ENCODE assay signal across 25 cellular contexts in genomic region chr12:112961074-112961473, GRCh38. TPM values are rescaled to one million over a fixed set of nuclear protein-coding genes. Genes with fewer than 3 reads are reported as not detected.
DNase-seq lines count a peak whose midpoint lies in the region; ATAC-seq, FAIRE-seq and TF ChIP-seq lines count a peak whose summit lies in the region.
"Had no signal": no experiment of that assay in that cellular context is flagged by ENCODE, and none has a peak within 500 bp of the region (broad histone marks: within the 10 kb centered on the region; RNA-seq: fewer than 3 reads in every experiment).

No MANE protein-coding gene starts in this region.

- H3K36me3 ChIP-seq in brain microvascular endothelial cell (replicated peaks): no peaks in the 10 kb centered on the region
- H3K36me3 ChIP-seq in pancreas: peaks cover 0 to 7% (median 0%) of the 10 kb centered on the region in 3 donors
- H3K36me3 ChIP-seq in mammary epithelial cell (ENCODE audit: insufficient read depth, low read length): peaks cover 2% of the 10 kb centered on the region
- H3K36me3 ChIP-seq: ovary, SJCRH30 had no signal

- H3K27me3 Mint-ChIP-seq in activated CD4-positive, alpha-beta T cell treated with anti-CD3 and anti-CD28 coated beads, Interleukin-2, amount 10 ng/mL, durations not matched to agents 24 days and 14 days: no peaks in the 10 kb centered on the region
- H3K27me3 Mint-ChIP-seq in activated CD8-positive, alpha-beta memory T cell treated with anti-CD3 and anti-CD28 coated beads, Interleukin-2, amount 10 ng/mL, durations not matched to agents 7 days and 5 days: no peaks in the 10 kb centered on the region
- H3K27me3 Mint-ChIP-seq: activated B cell treated with CpG ODN at 0.5 μM for 24 hours; naive thymus-derived CD8-positive, alpha-beta T cell had no signal

- H3K9ac ChIP-seq in mammary epithelial cell (ENCODE audit: insufficient read depth, low read length): no peak overlapping the region

- DNase-seq in activated CD4-positive, alpha-beta T cell treated with anti-CD3 and anti-CD28 coated beads, Interleukin-2, amount 10 ng/mL, durations not matched to agents 24 days and 14 days: peak; percentile 72
- no peak for DNase-seq in activated CD4-positive, alpha-beta T cell treated with anti-CD3 and anti-CD28 coated beads, Interleukin-2, amount 50 U/mL, for 48 hours
- DNase-seq in HT1080 (ENCODE audit: low read depth) (peak; percentile 13), mesenteric fat pad (ENCODE audit: low spot score) (peak; percentile 59), brain microvascular endothelial cell (no peak), pancreas (no peak), mammary epithelial cell (no peak)
- no peak for DNase-seq in activated CD8-positive, alpha-beta memory T cell treated with anti-CD3 and anti-CD28 coated beads, Interleukin-2, amount 10 ng/mL, durations not matched to agents 7 days and 5 days
- DNase-seq: activated B cell treated with CpG ODN at 0.5 μM for 24 hours; activated naive CD4-positive, alpha-beta T cell treated with Interleukin-2 at 50 U/mL for 16 hours; activated T-cell treated with anti-CD3 and anti-CD28 coated beads for 4 hours; aorta; Caco-2; foreskin melanocyte; HFFc6; MG63; naive thymus-derived CD8-positive, alpha-beta T cell; ovary; right lobe of liver; SJCRH30; substantia nigra had no signal

- intact Hi-C loops in activated CD4-positive, alpha-beta T cell treated with anti-CD3 and anti-CD28 coated beads, Interleukin-2, amount 10 ng/mL, durations not matched to agents 24 days and 14 days (cut with micrococcal nuclease): no loop called here
- intact Hi-C loops in pancreas (cut with DNase I) (no loop called here), mammary epithelial cell (cut with micrococcal nuclease) (no loop called here)

- no peak overlapping the region for H3K4me3 ChIP-seq in brain microvascular endothelial cell (ENCODE audit: low read depth, low read length)
- H3K4me3 ChIP-seq in pancreas: no peak overlapping the region
- no peak overlapping the region for H3K4me3 ChIP-seq in mammary epithelial cell (replicated peaks in 1 of 3; ENCODE audit: insufficient read depth in 1 of 3, low read depth in 2 of 3, low read length in 3 of 3)
- H3K4me3 ChIP-seq: A549, MG63, ovary, right lobe of liver, SJCRH30 had no signal

- H3K4me1 Mint-ChIP-seq in activated CD4-positive, alpha-beta T cell treated with anti-CD3 and anti-CD28 coated beads, Interleukin-2, amount 10 ng/mL, durations not matched to agents 24 days and 14 days: peaks cover 32% of the 10 kb centered on the region
- peaks cover 34% of the 10 kb centered on the region for H3K4me1 Mint-ChIP-seq in activated CD8-positive, alpha-beta memory T cell treated with anti-CD3 and anti-CD28 coated beads, Interleukin-2, amount 10 ng/mL, durations not matched to agents 7 days and 5 days
- H3K4me1 Mint-ChIP-seq: activated B cell treated with CpG ODN at 0.5 μM for 24 hours had no signal

- H3K27ac ChIP-seq in brain microvascular endothelial cell: no peak overlapping the region
- H3K27ac ChIP-seq in pancreas: no peak overlapping the region
- no peak overlapping the region for H3K27ac ChIP-seq in mammary epithelial cell (ENCODE audit: insufficient read depth, low read depth, low read length)
- H3K27ac ChIP-seq: A549, epithelial cell of prostate, ovary, right lobe of liver, SJCRH30 had no signal

- peak; percentile 72 for ATAC-seq in activated CD8-positive, alpha-beta memory T cell treated with anti-CD3 and anti-CD28 coated beads, Interleukin-2, amount 10 ng/mL, durations not matched to agents 7 days and 5 days
- ATAC-seq in pancreas: no peak
- ATAC-seq: naive thymus-derived CD8-positive, alpha-beta T cell; right lobe of liver had no signal

- no peak overlapping the region for H2AFZ ChIP-seq in mammary epithelial cell (ENCODE audit: low read depth, low read length)

- H3K9me3 ChIP-seq in pancreas (no peaks in the 10 kb centered on the region), mammary epithelial cell (replicated peaks; ENCODE audit: insufficient read depth, low read length) (no peaks in the 10 kb centered on the region)
- H3K9me3 ChIP-seq: A549, Caco-2, MG63, right lobe of liver, SJCRH30 had no signal

- no peak overlapping the region for H3K4me3 Mint-ChIP-seq in activated CD4-positive, alpha-beta T cell treated with anti-CD3 and anti-CD28 coated beads, Interleukin-2, amount 10 ng/mL, durations not matched to agents 24 days and 14 days
- no peak overlapping the region for H3K4me3 Mint-ChIP-seq in activated CD8-positive, alpha-beta memory T cell treated with anti-CD3 and anti-CD28 coated beads, Interleukin-2, amount 10 ng/mL, durations not matched to agents 7 days and 5 days
- H3K4me3 Mint-ChIP-seq: activated B cell treated with CpG ODN at 0.5 μM for 24 hours; HFFc6; naive thymus-derived CD8-positive, alpha-beta T cell had no signal

- in situ Hi-C loops in brain microvascular endothelial cell (cut with HindIII; ENCODE audit: low pct_ligation_motif_present, low sequenced_read_pairs): no loop called here
- in situ Hi-C loops in mammary epithelial cell (cut with MboI; ENCODE audit: low sequenced_read_pairs in 2 of 2): no loop called here

- no peak for FAIRE-seq in pancreas (lab: Jason Lieb, UNC)
- FAIRE-seq: A549, GM18507, urothelium cell line had no signal

- TF ChIP-seq CTCF in brain microvascular endothelial cell (IDR thresholded peaks at IDR 0.05; ENCODE audit: low read depth, low read length, missing control alignments): no peak
- TF ChIP-seq CTCF in pancreas (IDR thresholded peaks at IDR 0.05): no peak
- TF ChIP-seq CTCF in mammary epithelial cell (conservative IDR thresholded peaks at IDR 0.05 in 1 of 2, IDR thresholded peaks at IDR 0.05 in 1 of 2; ENCODE audit: extremely low read depth in 1 of 2, insufficient read depth in 1 of 2, low read depth in 1 of 2, low read length in 2 of 2): no peak

- no peaks in the 10 kb centered on the region for H4K20me1 ChIP-seq in mammary epithelial cell (ENCODE audit: insufficient read depth, low read length)

- BruUV-seq in mammary epithelial cell (replicated peaks; lab: Mats Ljungman, UMichigan): no TSS peak

- WGBS in pancreas, 2 donors: 85 to 88% methylated on average over 7 of the region's 7 CpGs
- 89% methylated on average over 7 of the region's 7 CpGs for WGBS in mammary epithelial cell (ENCODE audit: low coverage, missing lambda C conversion rate)

- H3K27ac Mint-ChIP-seq in activated CD4-positive, alpha-beta T cell treated with anti-CD3 and anti-CD28 coated beads, Interleukin-2, amount 10 ng/mL, durations not matched to agents 24 days and 14 days: peak overlapping the region; percentile 35
- H3K27ac Mint-ChIP-seq in activated CD8-positive, alpha-beta memory T cell treated with anti-CD3 and anti-CD28 coated beads, Interleukin-2, amount 10 ng/mL, durations not matched to agents 7 days and 5 days: peak overlapping the region; percentile 25
- H3K27ac Mint-ChIP-seq: activated B cell treated with CpG ODN at 0.5 μM for 24 hours, HFFc6 had no signal

- dilution Hi-C loops in mammary epithelial cell (cut with HindIII; ENCODE audit: low sequenced_read_pairs): no loop called here

- H3K27me3 ChIP-seq in brain microvascular endothelial cell (replicated peaks) (no peaks in the 10 kb centered on the region), pancreas (no peaks in the 10 kb centered on the region), mammary epithelial cell (ENCODE audit: insufficient read depth, low read length) (no peaks in the 10 kb centered on the region)
- H3K27me3 ChIP-seq: MG63, ovary, right lobe of liver, SJCRH30 had no signal

- CTCF ChIA-PET in activated CD8-positive, alpha-beta memory T cell treated with anti-CD3 and anti-CD28 coated beads, Interleukin-2, amount 10 ng/mL, durations not matched to agents 7 days and 5 days (lab: Charles Lee): interaction anchor here (0.8 to 5.4 kb wide), 5 partner anchors 9 to 61 kb away, joined by 3 to 21 read pairs (median 4); partner anchors contain the start of gene OAS2
- CTCF ChIA-PET in mammary epithelial cell (lab: Charles Lee; ENCODE audit: low non-redundant PET): no interaction called here

- no peaks in the 10 kb centered on the region for H3K4me1 ChIP-seq in pancreas
- no peaks in the 10 kb centered on the region for H3K4me1 ChIP-seq in mammary epithelial cell (ENCODE audit: insufficient read depth, low read length)
- H3K4me1 ChIP-seq: A549, Caco-2, right lobe of liver, SJCRH30 had no signal

- H3K36me3 Mint-ChIP-seq in activated CD4-positive, alpha-beta T cell treated with anti-CD3 and anti-CD28 coated beads, Interleukin-2, amount 10 ng/mL, durations not matched to agents 24 days and 14 days (ENCODE audit: low read depth): peaks cover 86% of the 10 kb centered on the region
- H3K36me3 Mint-ChIP-seq in activated CD8-positive, alpha-beta memory T cell treated with anti-CD3 and anti-CD28 coated beads, Interleukin-2, amount 10 ng/mL, durations not matched to agents 7 days and 5 days: peaks cover 95% of the 10 kb centered on the region

- no peaks in the 10 kb centered on the region for H3K79me2 ChIP-seq in mammary epithelial cell (ENCODE audit: insufficient read depth, low read length)

- H3K9me3 Mint-ChIP-seq in activated CD4-positive, alpha-beta T cell treated with anti-CD3 and anti-CD28 coated beads, Interleukin-2, amount 10 ng/mL, durations not matched to agents 24 days and 14 days: no peaks in the 10 kb centered on the region
- no peaks in the 10 kb centered on the region for H3K9me3 Mint-ChIP-seq in activated CD8-positive, alpha-beta memory T cell treated with anti-CD3 and anti-CD28 coated beads, Interleukin-2, amount 10 ng/mL, durations not matched to agents 7 days and 5 days (ENCODE audit: low read depth)

- H3K4me2 ChIP-seq in mammary epithelial cell (ENCODE audit: insufficient read depth, low read depth, low read length): no peak overlapping the region
- H3K4me2 ChIP-seq: A549 had no signal

RNA-seq across cellular contexts. Expression of gene OAS2, which starts 17.2 kb away (rescaled TPM):
- total RNA-seq in activated CD4-positive, alpha-beta T cell treated with anti-CD3 and anti-CD28 coated beads, Interleukin-2, amount 10 ng/mL, durations not matched to agents 24 days and 14 days: 111 and 118 TPM in 2 replicates
- total RNA-seq in HT1080 (2014; rRNA removed; shearing (Covaris generic)): 1.6 and 2.2 TPM in 2 replicates
- polyA plus RNA-seq in HT1080 (2015; cell fraction: cytosol; rRNA removed): 2.5 and 2.6 TPM in 2 replicates
- 2.5 and 3.9 TPM in 2 replicates for polyA plus RNA-seq in HT1080 (2015; cell fraction: nucleus; rRNA removed)
- total RNA-seq in activated CD8-positive, alpha-beta memory T cell treated with anti-CD3 and anti-CD28 coated beads, Interleukin-2, amount 10 ng/mL, durations not matched to agents 7 days and 5 days: 100 to 1,000 TPM; 276 to 383 TPM
- 36.6 TPM for total RNA-seq in mesenteric fat pad
- total RNA-seq in pancreas: 1 to 10 TPM in 5 of 6 donors, under 1 TPM in 1; 0.79 to 3.9 (median 1.4) TPM
- polyA plus RNA-seq in pancreas: under 1 TPM; 0.84 to 0.94 TPM
- 1 to 10 TPM in 1 of 2 donors, under 1 TPM in 1; 0.83 to 4.8 TPM for total RNA-seq in mammary epithelial cell
- polyA plus RNA-seq in mammary epithelial cell: 0.71 TPM
- not detected for polyA minus RNA-seq in mammary epithelial cell
- total RNA-seq: SJCRH30 had no signal

RNA-seq across cellular contexts. Expression of gene OAS3, which starts 22.8 kb away (rescaled TPM):
- 47.5 and 48.9 TPM in 2 replicates for total RNA-seq in activated CD4-positive, alpha-beta T cell treated with anti-CD3 and anti-CD28 coated beads, Interleukin-2, amount 10 ng/mL, durations not matched to agents 24 days and 14 days
- 14.8 and 15.8 TPM in 2 replicates for total RNA-seq in HT1080 (2014; rRNA removed; shearing (Covaris generic))
- 6.4 and 6.7 TPM in 2 replicates for polyA plus RNA-seq in HT1080 (2015; cell fraction: cytosol; rRNA removed)
- 10.0 and 10.6 TPM in 2 replicates for polyA plus RNA-seq in HT1080 (2015; cell fraction: nucleus; rRNA removed)
- 100 to 1,000 TPM; 290 to 394 TPM for total RNA-seq in activated CD8-positive, alpha-beta memory T cell treated with anti-CD3 and anti-CD28 coated beads, Interleukin-2, amount 10 ng/mL, durations not matched to agents 7 days and 5 days
- total RNA-seq in mesenteric fat pad: 34.7 TPM
- total RNA-seq in pancreas: 1 to 10 TPM; 2.6 to 8.8 (median 4.6) TPM
- polyA plus RNA-seq in pancreas: 1 to 10 TPM; 1.7 to 2.3 TPM
- total RNA-seq in mammary epithelial cell: 10 to 100 TPM in 1 of 2 donors, 1 to 10 TPM in 1; 3.3 to 23.9 TPM
- 32.7 TPM for polyA plus RNA-seq in mammary epithelial cell
- polyA minus RNA-seq in mammary epithelial cell: 197 TPM

RNA-seq across cellular contexts. Expression of gene OAS1, which starts 54.3 kb away (rescaled TPM):
- 24.5 and 28.0 TPM in 2 replicates for total RNA-seq in activated CD4-positive, alpha-beta T cell treated with anti-CD3 and anti-CD28 coated beads, Interleukin-2, amount 10 ng/mL, durations not matched to agents 24 days and 14 days
- 3.6 and 5.2 TPM in 2 replicates for total RNA-seq in HT1080 (2014; rRNA removed; shearing (Covaris generic))
- polyA plus RNA-seq in HT1080 (2015; cell fraction: cytosol; rRNA removed): 4.5 and 5.2 TPM in 2 replicates
- polyA plus RNA-seq in HT1080 (2015; cell fraction: nucleus; rRNA removed): 9.5 and 11.3 TPM in 2 replicates
- total RNA-seq in activated CD8-positive, alpha-beta memory T cell treated with anti-CD3 and anti-CD28 coated beads, Interleukin-2, amount 10 ng/mL, durations not matched to agents 7 days and 5 days: 100 to 1,000 TPM; 161 to 292 TPM
- 53.4 TPM for total RNA-seq in mesenteric fat pad
- 10 to 100 TPM in 1 of 6 donors, 1 to 10 TPM in 4, under 1 TPM in 1; 0.91 to 10.9 (median 3.0) TPM for total RNA-seq in pancreas
- 1 to 10 TPM; 3.0 to 4.0 TPM for polyA plus RNA-seq in pancreas
- 1 to 10 TPM; 4.0 to 4.2 TPM for total RNA-seq in mammary epithelial cell
- 5.8 TPM for polyA plus RNA-seq in mammary epithelial cell
- not detected for polyA minus RNA-seq in mammary epithelial cell
- total RNA-seq: HFFc6, SJCRH30 had no signal

Comparison
In these comparisons a context has a peak if more than half of its experiments do, and no peak if none do; other contexts are left out.
1. DNase-seq: peak in activated CD4-positive, alpha-beta T cell treated with anti-CD3 and anti-CD28 coated beads, Interleukin-2, amount 10 ng/mL, durations not matched to agents 24 days and 14 days (single experiment), HT1080 (single experiment) and mesenteric fat pad (single experiment); none in activated CD4-positive, alpha-beta T cell treated with anti-CD3 and anti-CD28 coated beads, Interleukin-2, amount 50 U/mL, for 48 hours (0 of 2), activated CD8-positive, alpha-beta memory T cell treated with anti-CD3 and anti-CD28 coated beads, Interleukin-2, amount 10 ng/mL, durations not matched to agents 7 days and 5 days (single experiment), brain microvascular endothelial cell (single experiment), pancreas (0 of 6) and mammary epithelial cell (single experiment).